In the genomic region with DNA sequence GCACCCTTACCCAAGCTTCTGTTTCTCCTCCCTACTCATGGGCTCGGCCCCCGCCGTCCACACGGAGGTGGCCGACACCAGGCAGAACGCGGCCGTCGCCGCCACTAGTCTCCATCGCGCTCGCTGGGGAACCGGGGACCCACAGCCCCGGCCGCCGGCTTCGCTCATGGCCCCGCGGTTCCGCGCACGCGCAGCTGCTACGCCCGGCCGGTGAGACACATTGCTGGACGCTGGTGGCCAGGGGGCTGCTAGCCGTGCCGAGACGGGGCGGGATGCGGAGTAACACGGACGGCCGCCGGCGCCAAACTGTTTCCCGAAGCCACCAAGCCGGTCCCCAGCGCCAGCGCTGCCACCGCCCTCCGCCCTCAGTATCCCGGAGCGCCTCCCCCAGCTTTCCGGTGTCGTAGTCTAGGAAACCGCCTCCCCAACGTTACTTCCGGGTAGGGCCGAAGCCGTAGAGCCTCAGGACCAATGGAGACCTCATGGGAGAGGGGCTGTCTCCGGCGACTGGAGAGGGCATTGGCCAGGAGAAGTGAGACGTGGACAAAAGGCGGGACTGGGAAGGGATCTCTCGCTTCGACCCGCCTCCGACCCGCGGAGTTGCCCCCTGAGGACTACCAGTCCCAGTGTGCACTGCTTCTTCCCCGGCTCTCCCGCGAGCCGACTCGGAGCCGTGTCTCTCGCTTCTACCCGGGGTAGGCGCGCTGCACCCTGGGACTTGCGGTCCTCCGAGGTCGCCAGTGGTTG, we compare ENCODE assay signal across 8 cellular contexts. TPM values are rescaled to one million over a fixed set of nuclear protein-coding genes. Genes with fewer than 3 reads are reported as not detected.
A peak's percentile ranks its signal among the peaks of the same experiment; 100 is the strongest.
DNase-seq lines count a peak whose midpoint lies in the region; ATAC-seq, FAIRE-seq and TF ChIP-seq lines count a peak whose summit lies in the region.

EDEM3 (minus strand) TSS at position 380 of the 747 bp plus-strand sequence; CDS start at position 168, 212 bp downstream.

- no peaks in the 10 kb centered on the region for H3K9me3 ChIP-seq in adipocyte (ENCODE audit: control insufficient read depth, low read length)
- H3K9me3 ChIP-seq in pancreas: no peaks in the 10 kb centered on the region
- H3K9me3 ChIP-seq in tibial artery: no peaks in the 10 kb centered on the region

- no peaks in the 10 kb centered on the region for H3K27me3 ChIP-seq in adipocyte (replicated peaks; ENCODE audit: control insufficient read depth, insufficient read depth, low read length)
- no peaks in the 10 kb centered on the region for H3K27me3 ChIP-seq in pancreas
- no peaks in the 10 kb centered on the region for H3K27me3 ChIP-seq in tibial artery

- H3K36me3 ChIP-seq in adipocyte (ENCODE audit: control insufficient read depth, insufficient read depth, low read length, severe bottlenecking) (no peaks in the 10 kb centered on the region), pancreas (no peaks in the 10 kb centered on the region), tibial artery (no peaks in the 10 kb centered on the region)

- ATAC-seq in HG02798 (IDR thresholded peaks at IDR 0.05; ENCODE audit: poor library complexity, unreplicated experiment): peak; percentile 93
- ATAC-seq in Right ventricle myocardium superior (ENCODE audit: poor library complexity): peak; percentile 97
- ATAC-seq in pancreas: peak; percentile 86 to 94 (median 89)

- FAIRE-seq in pancreas (lab: Jason Lieb, UNC): peak; percentile 96

- intact Hi-C loops in Right ventricle myocardium superior (cut with DNase I) (no loop called here), pancreas (cut with DNase I) (no loop called here), tibial artery (cut with DNase I; ENCODE audit: low total_unique reads) (loop anchor here (10.0 kb wide), 1 partner anchor 400 kb away; the partner anchor contains the start of genes SWT1 and TRMT1L)

- H3K27ac ChIP-seq in pancreas: peak within 1 kb of the TSS; percentile 73 to 95 (median 94)
- H3K27ac ChIP-seq in tibial artery: peak within 1 kb of the TSS; percentile 85 to 91

- TF ChIP-seq CTCF in GM12875 (IDR thresholded peaks at IDR 0.05; ENCODE audit: borderline replicate concordance, insufficient read depth, low read depth, low read length): no peak
- TF ChIP-seq CTCF in pancreas (IDR thresholded peaks at IDR 0.05): no peak
- TF ChIP-seq CTCF in tibial artery (IDR thresholded peaks at IDR 0.05): peak in 1 of 2 experiments; percentile 8

- peak; percentile 99 for DNase-seq in NCI-H1436 (lab: John Stamatoyannopoulos, UW)
- peak; percentile 96 for DNase-seq in T follicular helper cell (ENCODE audit: low read depth)
- DNase-seq in adipocyte (ENCODE audit: low read depth): peak; percentile 100
- peak; percentile 99 for DNase-seq in Right ventricle myocardium superior
- peak; percentile 95 to 100 (median 98) for DNase-seq in pancreas
- DNase-seq in tibial artery: peak; percentile 99

- 0 to 1% methylated on average over 74 to 76 of the region's 76 CpGs for WGBS in pancreas, 2 donors

- H3K4me1 ChIP-seq in adipocyte (ENCODE audit: control insufficient read depth, insufficient read depth, low read length) (peaks cover 27% of the 10 kb centered on the region), pancreas (peaks cover 21 to 41% (median 26%) of the 10 kb centered on the region in 3 donors), tibial artery (peaks cover 0 to 21% (median 10%) of the 10 kb centered on the region in 4 donors)

- H3K9ac ChIP-seq in adipocyte (ENCODE audit: low read length): peak within 1 kb of the TSS; percentile 91

- H3K4me3 ChIP-seq in GM12875 (ENCODE audit: low read depth, low read length) (peak within 1 kb of the TSS; percentile 93), adipocyte (ENCODE audit: low read length) (peak within 1 kb of the TSS; percentile 90), pancreas (peak within 1 kb of the TSS; percentile 85 to 99 (median 96)), tibial artery (peak within 1 kb of the TSS; percentile 79 to 82)

RNA-seq across cellular contexts. Expression of gene EDEM3, which starts in this region (rescaled TPM):
- 17.8 TPM for total RNA-seq in Right ventricle myocardium superior
- total RNA-seq in pancreas: 10 to 100 TPM; 29.8 to 46.7 (median 38.0) TPM
- 10 to 100 TPM; 12.1 to 15.5 TPM for polyA plus RNA-seq in pancreas

Comparison
In these comparisons a context has a peak if more than half of its experiments do, and no peak if none do; other contexts are left out.
1. Peak in every context shown above with its lines: DNase-seq, ATAC-seq, H3K4me3 ChIP-seq and H3K27ac ChIP-seq.